8 cellular contexts compared by ENCODE assay signal in the genomic region with DNA sequence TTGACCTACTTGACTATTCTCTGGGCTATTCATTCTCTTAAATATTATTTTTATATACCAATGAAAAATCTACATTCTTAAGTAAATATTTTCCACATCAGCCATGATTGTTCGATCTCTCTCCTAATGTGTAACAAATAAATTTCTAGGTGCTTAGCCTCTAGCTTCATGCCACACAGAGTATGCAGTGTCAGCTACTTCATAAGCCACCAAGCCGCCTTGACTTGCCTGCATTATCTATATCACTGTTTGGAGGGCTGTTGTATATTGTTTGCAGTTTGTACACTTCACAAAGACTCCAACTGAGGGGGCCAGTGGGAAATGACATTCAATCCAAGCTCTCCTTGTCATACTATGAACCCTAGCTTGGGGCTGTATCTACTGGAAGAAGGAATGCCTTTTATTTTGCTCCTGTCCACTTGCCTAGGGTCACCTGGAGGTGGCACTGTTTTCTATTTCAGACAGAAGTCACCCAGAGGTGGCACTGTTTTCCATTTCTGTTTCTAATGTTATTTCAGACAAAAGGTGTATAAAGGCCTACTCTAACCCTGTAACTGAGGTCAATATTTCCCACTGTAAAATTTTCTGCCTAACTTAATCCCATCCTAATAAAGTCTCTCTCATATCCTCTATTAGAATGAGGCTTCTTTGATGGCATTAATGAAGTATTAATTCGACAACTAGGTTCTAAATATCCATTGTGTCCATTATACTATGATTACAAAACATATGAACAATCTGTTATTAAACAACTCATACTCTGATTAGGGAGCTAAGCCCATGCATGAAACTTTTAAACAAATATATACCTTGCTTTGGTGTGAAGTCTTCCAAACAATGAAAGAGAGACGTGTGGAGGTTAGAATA. TPM values are rescaled to one million over a fixed set of nuclear protein-coding genes. Genes with fewer than 3 reads are reported as not detected.
DNase-seq lines count a peak whose midpoint lies in the region; ATAC-seq, FAIRE-seq and TF ChIP-seq lines count a peak whose summit lies in the region.

No MANE protein-coding gene starts in this region.

- DNase-seq in NCI-H2171 treated with DMSO at 0.1 percent for 48 hours (lab: John Stamatoyannopoulos, UW) = peak; percentile 17
- DNase-seq in NCI-H2171 (lab: John Stamatoyannopoulos, UW) = no peak
- DNase-seq in HK-2 (ENCODE audit: unreplicated experiment) = peak; percentile 38
- DNase-seq in ascending aorta (ENCODE audit: low spot score in 2 of 2) = no peak
- DNase-seq in HepG2 (ENCODE audit: low spot score) = peak; percentile 76
- DNase-seq in thyroid gland = peak; percentile 47 to 59

- no peaks in the 10 kb centered on the region for H3K79me2 ChIP-seq in HepG2 (ENCODE audit: insufficient read depth, low read length)

- H3K36me3 ChIP-seq in ascending aorta = no peaks in the 10 kb centered on the region
- no peaks in the 10 kb centered on the region for H3K36me3 ChIP-seq in HepG2 (replicated peaks in 1 of 2; ENCODE audit: control insufficient read depth in 1 of 2, insufficient read depth in 2 of 2, low read length in 2 of 2)
- H3K36me3 ChIP-seq in thyroid gland = no peaks in the 10 kb centered on the region

- no peak for TF ChIP-seq POLR2A in HepG2 (IDR thresholded peaks at IDR 0.05; ENCODE audit: insufficient read depth in 1 of 2, low read depth in 2 of 2, low read length in 2 of 2)
- TF ChIP-seq POLR2A in thyroid gland (IDR thresholded peaks at IDR 0.05) = no peak

- in situ Hi-C loops in HepG2 (cut with HindIII; ENCODE audit: extremely low pct_ligation_motif_present, low pct_unique_long_range_greater_than_20kb) = no loop called here

- FAIRE-seq in HepG2 (lab: Jason Lieb, UNC) = peak; percentile 81

- no peak overlapping the region for H3K4me2 ChIP-seq in HepG2 (ENCODE audit: low read depth, low read length)

- TF ChIP-seq EP300 in HepG2 (IDR thresholded peaks at IDR 0.05; ENCODE audit: low read depth in 2 of 2, low read length in 2 of 2) (no peak), HepG2 (CRISPR knock-in tag; IDR thresholded peaks at IDR 0.05; ENCODE audit: borderline replicate concordance) (no peak)

- H3K27me3 ChIP-seq in ascending aorta = no peaks in the 10 kb centered on the region
- H3K27me3 ChIP-seq in HepG2 (ENCODE audit: control insufficient read depth in 1 of 2, insufficient read depth in 2 of 2, low read length in 2 of 2) = no peaks in the 10 kb centered on the region
- H3K27me3 ChIP-seq in thyroid gland = no peaks in the 10 kb centered on the region

- CTCF ChIA-PET in HepG2 (lab: Yijun Ruan, JAX; ENCODE audit: low intra/inter-chr PET ratio, low total read pairs) = interaction anchor here (1.1 to 4.3 kb wide), 7 partner anchors 139 to 619 kb away, joined by 3 to 62 read pairs (median 4); no protein-coding TSS in a partner anchor

- TF ChIP-seq CTCF in ascending aorta (IDR thresholded peaks at IDR 0.05) = peak; percentile 22 to 37 (median 24)
- TF ChIP-seq CTCF in HepG2 (CRISPR knock-in tag; IDR thresholded peaks at IDR 0.05) = peak; percentile 87
- TF ChIP-seq CTCF in thyroid gland (IDR thresholded peaks at IDR 0.05) = peak; percentile 25 to 98 (median 82)

- H3K9me3 ChIP-seq in ascending aorta (no peaks in the 10 kb centered on the region), HepG2 (ENCODE audit: low read length) (no peaks in the 10 kb centered on the region), thyroid gland (no peaks in the 10 kb centered on the region)

- H3K4me1 ChIP-seq in ascending aorta (peaks cover 0 to 7% of the 10 kb centered on the region in 2 donors), HepG2 (ENCODE audit: insufficient read depth, low read length) (no peaks in the 10 kb centered on the region), thyroid gland (no peaks in the 10 kb centered on the region)

- H4K20me1 ChIP-seq in HepG2 (ENCODE audit: insufficient read depth, low read length) = no peaks in the 10 kb centered on the region

- no peak overlapping the region for H3K9ac ChIP-seq in HepG2 (ENCODE audit: insufficient read depth, low read depth, low read length)

- H3K27ac ChIP-seq in ascending aorta (no peak overlapping the region), HepG2 (ENCODE audit: extremely low read length, insufficient read depth, low read length) (no peak overlapping the region), thyroid gland (no peak overlapping the region)

- ATAC-seq in GM21515 (IDR thresholded peaks at IDR 0.05; ENCODE audit: unreplicated experiment) (peak; percentile 98), SK-N-SH treated with all-trans-retinoic acid at 6 μM for 48 hours (peak; percentile 42; the same call in 2 of the 3 replicates), HepG2 (peak; percentile 100)

- POLR2A ChIA-PET in HepG2 (lab: Yijun Ruan, JAX) = no interaction called here

- no peak overlapping the region for H2AFZ ChIP-seq in HepG2 (ENCODE audit: low read length)

- intact Hi-C loops in ascending aorta (cut with DNase I) (no loop called here), HepG2 (cut with micrococcal nuclease; ENCODE audit: unreplicated experiment) (loop anchor here (1.0 kb wide), 5 partner anchors 49 to 619 kb away; no protein-coding TSS in a partner anchor), thyroid gland (cut with DNase I) (no loop called here)

- no peak overlapping the region for H3K4me3 ChIP-seq in ascending aorta
- H3K4me3 ChIP-seq in HepG2 (replicated peaks in 1 of 3; ENCODE audit: insufficient read depth in 1 of 3, low read depth in 2 of 3, low read length in 3 of 3) = no peak overlapping the region
- no peak overlapping the region for H3K4me3 ChIP-seq in thyroid gland (replicated peaks in 1 of 3)

- peak; percentile 79 for TF ChIP-seq RAD21 in HepG2 (CRISPR knock-in tag; IDR thresholded peaks at IDR 0.05)

- WGBS in HepG2 (ENCODE audit: low lambda C conversion rate) = 44% methylated on average over 4 of the region's 4 CpGs
- 94 to 96% methylated on average over 4 of the region's 4 CpGs for WGBS in thyroid gland, 2 donors

- no TSS peak for BruUV-seq in HepG2 (replicated peaks; lab: Mats Ljungman, UMichigan)

TF ChIP-seq in SK-N-SH treated with all-trans-retinoic acid at 6 μM for 48 hours, 23 proteins besides CTCF, POLR2A, EP300 and RAD21 (continues in another document):
- TF ChIP-seq ZC3H10 (CRISPR knock-in tag; IDR thresholded peaks at IDR 0.05) (no peak), ARNTL (CRISPR knock-in tag; IDR thresholded peaks at IDR 0.05; ENCODE audit: borderline replicate concordance, low read depth) (no peak), TCF4 (CRISPR knock-in tag; IDR thresholded peaks at IDR 0.05; ENCODE audit: borderline replicate concordance) (no peak), OSR1 (CRISPR knock-in tag; IDR thresholded peaks at IDR 0.05) (no peak)
- TF ChIP-seq, protein P1, sequence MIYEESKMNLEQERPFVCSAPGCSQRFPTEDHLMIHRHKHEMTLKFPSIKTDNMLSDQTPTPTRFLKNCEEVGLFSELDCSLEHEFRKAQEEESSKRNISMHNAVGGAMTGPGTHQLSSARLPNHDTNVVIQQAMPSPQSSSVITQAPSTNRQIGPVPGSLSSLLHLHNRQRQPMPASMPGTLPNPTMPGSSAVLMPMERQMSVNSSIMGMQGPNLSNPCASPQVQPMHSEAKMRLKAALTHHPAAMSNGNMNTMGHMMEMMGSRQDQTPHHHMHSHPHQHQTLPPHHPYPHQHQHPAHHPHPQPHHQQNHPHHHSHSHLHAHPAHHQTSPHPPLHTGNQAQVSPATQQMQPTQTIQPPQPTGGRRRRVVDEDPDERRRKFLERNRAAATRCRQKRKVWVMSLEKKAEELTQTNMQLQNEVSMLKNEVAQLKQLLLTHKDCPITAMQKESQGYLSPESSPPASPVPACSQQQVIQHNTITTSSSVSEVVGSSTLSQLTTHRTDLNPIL (CRISPR knock-in tag; IDR thresholded peaks at IDR 0.05; ENCODE audit: low read depth) = no peak

TF ChIP-seq in HepG2, 621 proteins besides CTCF, POLR2A, EP300 and RAD21 (continues in another document):
- TF ChIP-seq, protein P2, sequence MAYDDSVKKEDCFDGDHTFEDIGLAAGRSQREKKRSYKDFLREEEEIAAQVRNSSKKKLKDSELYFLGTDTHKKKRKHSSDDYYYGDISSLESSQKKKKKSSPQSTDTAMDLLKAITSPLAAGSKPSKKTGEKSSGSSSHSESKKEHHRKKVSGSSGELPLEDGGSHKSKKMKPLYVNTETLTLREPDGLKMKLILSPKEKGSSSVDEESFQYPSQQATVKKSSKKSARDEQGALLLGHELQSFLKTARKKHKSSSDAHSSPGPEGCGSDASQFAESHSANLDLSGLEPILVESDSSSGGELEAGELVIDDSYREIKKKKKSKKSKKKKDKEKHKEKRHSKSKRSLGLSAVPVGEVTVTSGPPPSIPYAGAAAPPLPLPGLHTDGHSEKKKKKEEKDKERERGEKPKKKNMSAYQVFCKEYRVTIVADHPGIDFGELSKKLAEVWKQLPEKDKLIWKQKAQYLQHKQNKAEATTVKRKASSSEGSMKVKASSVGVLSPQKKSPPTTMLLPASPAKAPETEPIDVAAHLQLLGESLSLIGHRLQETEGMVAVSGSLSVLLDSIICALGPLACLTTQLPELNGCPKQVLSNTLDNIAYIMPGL (CRISPR knock-in tag; IDR thresholded peaks at IDR 0.05; ENCODE audit: borderline replicate concordance in 1 of 2, low read depth in 1 of 2) = peak in 1 of 2 experiments; percentile 54; a peak in 1 of 4 replicates

RNA-seq across cellular contexts. Expression of a gene that starts 36.4 kb away (rescaled TPM):
- total RNA-seq in ascending aorta (64.2 TPM), HepG2 (2016; rRNA removed; fragmentation: Illumina TruSeq; extraction: Trizol) (1.5 and 1.6 TPM in 2 replicates), thyroid gland (10 to 100 TPM; 10.9 to 22.5 (median 17.5) TPM)
- 0.10 and 0.26 TPM in 2 replicates for total RNA-seq in HepG2 (2016; cell fraction: cytosol; rRNA removed; fragmentation: Illumina TruSeq; extraction: Trizol; ENCODE audit: low read depth)
- 1.3 and 1.7 TPM in 2 replicates for total RNA-seq in HepG2 (2016; cell fraction: insoluble cytoplasmic fraction; rRNA removed; fragmentation: Illumina TruSeq; extraction: Trizol)
- total RNA-seq in HepG2 (2016; cell fraction: membrane; rRNA removed; fragmentation: Illumina TruSeq; extraction: Trizol) = 0.38 and 0.43 TPM in 2 replicates
- 1.4 and 1.6 TPM in 2 replicates for total RNA-seq in HepG2 (2016; cell fraction: nucleus; rRNA removed; fragmentation: Illumina TruSeq; extraction: Trizol)
- 0.83 and 0.90 TPM in 2 replicates for polyA plus RNA-seq in HepG2 (2011; rRNA removed)
- polyA plus RNA-seq in HepG2 (2011; cell fraction: cytosol; rRNA removed) = 0.23 and 0.27 TPM in 2 replicates
- polyA plus RNA-seq in HepG2 (2011; cell fraction: nucleus; rRNA removed) = 3.2 and 3.9 TPM in 2 replicates
- 0.32 TPM in 2 replicates for polyA plus RNA-seq in HepG2 (2012)
- polyA plus RNA-seq in HepG2 (2016; cell fraction: cytosol; fragmentation: Illumina TruSeq; extraction: Trizol; ENCODE audit: low read depth) = 0.07 and 0.10 TPM in 2 replicates
- polyA plus RNA-seq in HepG2 (2016; cell fraction: insoluble cytoplasmic fraction; fragmentation: Illumina TruSeq; extraction: Trizol; ENCODE audit: low read depth) = 1.1 and 1.4 TPM in 2 replicates
- polyA plus RNA-seq in HepG2 (2016; cell fraction: membrane; fragmentation: Illumina TruSeq; extraction: Trizol; ENCODE audit: low read depth) = 0.24 and 0.29 TPM in 2 replicates
- 1.9 and 2.6 TPM in 2 replicates for polyA plus RNA-seq in HepG2 (2016; cell fraction: nucleus; fragmentation: Illumina TruSeq; extraction: Trizol; ENCODE audit: insufficient read depth, low read depth)
- polyA minus RNA-seq in HepG2 (2011; rRNA and poly(A)+ RNA removed; ENCODE audit: low replicate concordance) = 0.80 and 3.3 TPM in 2 replicates
- 0.20 TPM in 1 of 2 replicates, not detected in the other for polyA minus RNA-seq in HepG2 (2011; cell fraction: cytosol; rRNA and poly(A)+ RNA removed)
- polyA minus RNA-seq in HepG2 (2011; cell fraction: nucleus; rRNA and poly(A)+ RNA removed) = 0.75 and 1.4 TPM in 2 replicates

Comparison
In these comparisons a context has a peak if more than half of its experiments do, and no peak if none do; other contexts are left out.
1. DNase-seq: peak in NCI-H2171 treated with DMSO at 0.1 percent for 48 hours (single experiment), HK-2 (single experiment), HepG2 (single experiment) and thyroid gland (2 of 2); none in NCI-H2171 (single experiment) and ascending aorta (0 of 2).
2. ATAC-seq: peak in every context shown above with its lines; median percentile 100 in HepG2; 98 in GM21515; 42 in SK-N-SH treated with all-trans-retinoic acid at 6 μM for 48 hours.
3. CTCF ChIP-seq: peak in every context shown above with its lines; median percentile 87 in HepG2; 82 in thyroid gland; 24 in ascending aorta.